8 cellular contexts compared by ENCODE assay signal in the genomic region with DNA sequence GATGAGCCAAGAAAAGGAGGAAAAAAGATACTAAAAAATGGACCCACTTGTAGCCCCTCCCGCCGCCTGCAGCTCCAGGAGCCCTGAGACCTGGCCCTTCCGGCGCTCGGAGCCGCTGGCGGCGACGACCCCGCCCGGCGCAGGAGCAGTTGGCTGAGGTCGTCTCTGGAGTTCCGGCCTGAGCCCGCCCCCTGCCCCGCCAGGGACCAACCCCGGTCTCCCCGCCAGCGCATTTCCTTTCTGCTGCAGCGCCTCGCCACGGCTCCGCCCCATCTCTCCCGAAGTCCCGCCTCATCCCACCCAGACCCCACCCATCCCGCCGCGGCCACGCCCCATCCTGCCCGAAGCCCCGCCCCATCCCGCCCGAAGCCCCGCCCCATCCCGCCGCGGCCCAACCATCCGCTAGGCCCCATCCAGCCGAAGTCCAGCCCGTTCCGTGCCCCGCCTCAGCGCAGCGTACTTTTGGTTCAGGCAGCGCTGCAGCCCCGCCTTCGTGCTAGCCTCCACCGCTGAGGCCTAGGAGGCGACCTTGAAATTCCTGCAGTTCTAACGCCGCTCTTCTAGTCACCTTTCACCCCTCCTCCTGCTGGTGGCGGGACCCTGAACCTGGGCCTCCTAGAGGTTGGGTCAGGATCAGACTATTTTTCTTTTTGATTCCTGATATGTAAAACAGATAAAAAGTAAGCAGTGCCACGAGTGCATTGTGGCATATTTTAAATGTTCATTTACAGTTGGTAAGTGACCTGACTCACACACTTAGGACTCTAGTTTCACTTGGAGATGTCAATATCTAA. TPM values are rescaled to one million over a fixed set of nuclear protein-coding genes. Genes with fewer than 3 reads are reported as not detected.
DNase-seq lines count a peak whose midpoint lies in the region; ATAC-seq, FAIRE-seq and TF ChIP-seq lines count a peak whose summit lies in the region.

A gene with protein sequence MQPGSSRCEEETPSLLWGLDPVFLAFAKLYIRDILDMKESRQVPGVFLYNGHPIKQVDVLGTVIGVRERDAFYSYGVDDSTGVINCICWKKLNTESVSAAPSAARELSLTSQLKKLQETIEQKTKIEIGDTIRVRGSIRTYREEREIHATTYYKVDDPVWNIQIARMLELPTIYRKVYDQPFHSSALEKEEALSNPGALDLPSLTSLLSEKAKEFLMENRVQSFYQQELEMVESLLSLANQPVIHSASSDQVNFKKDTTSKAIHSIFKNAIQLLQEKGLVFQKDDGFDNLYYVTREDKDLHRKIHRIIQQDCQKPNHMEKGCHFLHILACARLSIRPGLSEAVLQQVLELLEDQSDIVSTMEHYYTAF (minus strand): TSS at position 132 of the 794 bp plus-strand sequence. CDS start 590 bp downstream, outside the sequence.

- no peaks in the 10 kb centered on the region for H3K27me3 ChIP-seq in OCI-LY3 (ENCODE audit: low read depth, low read length)
- H3K27me3 ChIP-seq in mononuclear cell (ENCODE audit: insufficient read depth, low read length), result no peaks in the 10 kb centered on the region

- H3K9me3 ChIP-seq in OCI-LY3 (ENCODE audit: insufficient read depth, low read length) (no peaks in the 10 kb centered on the region), mononuclear cell (ENCODE audit: low read depth, low read length) (no peaks in the 10 kb centered on the region)

- peak within 1 kb of the TSS; percentile 97 for H2AFZ ChIP-seq in OCI-LY3 (ENCODE audit: low read depth, low read length)

- DNase-seq in D721Med (ENCODE audit: insufficient read length, low spot score), result peak; percentile 51
- peak; percentile 87 for DNase-seq in HuH-7 (ENCODE audit: low spot score)
- peak; percentile 90 for DNase-seq in activated T-cell treated with anti-CD3 and anti-CD28 coated beads for 1 hour (ENCODE audit: low read depth)
- peak; percentile 89 for DNase-seq in epidermal melanocyte (ENCODE audit: insufficient read length, low spot score)
- DNase-seq in stimulated activated CD8-positive, alpha-beta memory T cell treated with anti-CD3 and anti-CD28 coated beads, Interleukin-4, amount 100 ng/mL, for 1 hour (ENCODE audit: low read depth in 2 of 2, low spot score in 1 of 2), result peak; percentile 82 to 93

- no peak for FAIRE-seq in D721Med (lab: Jason Lieb, UNC)

- ATAC-seq in GM21515 (IDR thresholded peaks at IDR 0.05; ENCODE audit: unreplicated experiment), result peak; percentile 93

- peak within 1 kb of the TSS; percentile 90 for H3K9ac ChIP-seq in OCI-LY3 (ENCODE audit: low read length)

- peak within 1 kb of the TSS; percentile 90 for H3K4me3 ChIP-seq in OCI-LY3 (ENCODE audit: low read length)
- peak within 1 kb of the TSS; percentile 94 for H3K4me3 ChIP-seq in mononuclear cell (ENCODE audit: low read length)

- H3K36me3 ChIP-seq in OCI-LY3 (replicated peaks; ENCODE audit: low read depth, low read length), result peaks cover 19% of the 10 kb centered on the region

- peak within 1 kb of the TSS; percentile 35 for H3K27ac ChIP-seq in OCI-LY3 (ENCODE audit: low read length)

- H4K20me1 ChIP-seq in OCI-LY3 (ENCODE audit: insufficient read depth, low read length), result no peaks in the 10 kb centered on the region

- H3K79me2 ChIP-seq in OCI-LY3 (ENCODE audit: low read length), result peaks cover 3% of the 10 kb centered on the region; the same call in 1 of the 2 replicates

- H3K4me2 ChIP-seq in OCI-LY3 (ENCODE audit: low read length), result peak within 1 kb of the TSS; percentile 89

- H3K4me1 ChIP-seq in OCI-LY3 (ENCODE audit: low read length) (peaks cover 11% of the 10 kb centered on the region), mononuclear cell (ENCODE audit: insufficient read depth, low read length) (peaks cover 60% of the 10 kb centered on the region)

- no peak for TF ChIP-seq CTCF in D721Med (IDR thresholded peaks at IDR 0.05; ENCODE audit: insufficient read depth, missing control alignments)
- no peak for TF ChIP-seq CTCF in OCI-LY3 (IDR thresholded peaks at IDR 0.05; ENCODE audit: low read depth, low read length)

RNA-seq across cellular contexts. Expression of the gene that starts here (rescaled TPM):
- total RNA-seq in mononuclear cell, result 28.7 TPM

Comparison
In these comparisons a context has a peak if more than half of its experiments do, and no peak if none do; other contexts are left out.
1. Peak in every context shown above with its lines: DNase-seq, ATAC-seq, H3K4me3 ChIP-seq and H3K27ac ChIP-seq.